ENCODE assay signal across 15 cellular contexts in the genomic region with DNA sequence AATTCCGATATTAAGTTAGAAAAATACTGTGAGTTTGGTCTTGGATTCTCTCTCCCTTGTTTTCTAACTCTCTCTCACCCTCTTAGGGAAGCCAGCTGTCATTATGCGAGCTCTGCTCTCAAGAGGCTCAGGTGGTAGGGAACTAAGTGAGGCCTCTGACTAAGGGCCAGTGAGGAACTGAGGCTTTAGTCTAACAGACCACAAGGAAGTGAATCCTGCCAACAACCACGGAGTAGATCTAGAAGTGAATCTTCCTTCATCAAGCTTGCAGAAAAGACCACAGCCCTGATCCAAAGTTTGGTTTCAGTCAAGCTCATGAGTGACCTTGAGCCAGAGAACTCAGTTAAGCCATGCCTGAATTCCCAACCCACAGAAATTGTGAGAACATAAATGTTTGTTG.
DNase-seq lines count a peak whose midpoint lies in the region; ATAC-seq and TF ChIP-seq lines count a peak whose summit lies in the region.
"Had no signal": no experiment of that assay in that cellular context is flagged by ENCODE, and none has a peak within 500 bp of the region (broad histone marks: within the 10 kb centered on the region; RNA-seq: fewer than 3 reads in every experiment).

No MANE protein-coding gene starts in this region.

- peak overlapping the region; percentile 99 for H3K27ac ChIP-seq in OCI-LY3 (ENCODE audit: low read length)
- H3K27ac ChIP-seq: A549, RWPE1, uterus had no signal

- H3K36me3 Mint-ChIP-seq in stimulated activated naive B cell treated with anti-CD40 and anti-IgM and Interleukin-4, amounts not matched to agents 10 μg/mL and 1 μg/mL and 100 μg/mL, for 72 hours, result no peaks in the 10 kb centered on the region
- no peaks in the 10 kb centered on the region for H3K36me3 Mint-ChIP-seq in activated T-helper 17 cell treated with anti-CD3 and anti-CD28 coated beads, Interleukin-2, amount 50 U/mL, for 72 hours (ENCODE audit: low read depth)
- no peaks in the 10 kb centered on the region for H3K36me3 Mint-ChIP-seq in T-helper 2 cell treated with Interferon-gamma antibody and Interleukin-4, amounts not matched to agents 5 μg/mL and 100 μg/mL, for 36 hours (ENCODE audit: low read depth)

- no peaks in the 10 kb centered on the region for H3K9me3 ChIP-seq in OCI-LY3 (ENCODE audit: insufficient read depth, low read length)
- H3K9me3 ChIP-seq: A549, Caco-2, uterus had no signal

- H4K20me1 ChIP-seq in OCI-LY3 (ENCODE audit: insufficient read depth, low read length), result no peaks in the 10 kb centered on the region

- no peaks in the 10 kb centered on the region for H3K27me3 ChIP-seq in OCI-LY3 (ENCODE audit: low read depth, low read length)
- H3K27me3 ChIP-seq: uterus had no signal

- TF ChIP-seq CTCF in OCI-LY3 (IDR thresholded peaks at IDR 0.05; ENCODE audit: low read depth, low read length), result no peak

- H3K4me3 ChIP-seq in OCI-LY3 (ENCODE audit: low read length), result peak overlapping the region; percentile 59
- H3K4me3 ChIP-seq: A549, uterus had no signal

- H3K36me3 ChIP-seq in OCI-LY3 (replicated peaks; ENCODE audit: low read depth, low read length), result peaks cover 7% of the 10 kb centered on the region
- H3K36me3 ChIP-seq: uterus had no signal

- peak overlapping the region; percentile 80 for H3K9ac ChIP-seq in OCI-LY3 (ENCODE audit: low read length)

- peak overlapping the region; percentile 81 for H3K4me2 ChIP-seq in OCI-LY3 (ENCODE audit: low read length)
- H3K4me2 ChIP-seq: A549 had no signal

- ATAC-seq in HG03066 (IDR thresholded peaks at IDR 0.05; ENCODE audit: low read depth, unreplicated experiment), result peak; percentile 59
- peak; percentile 60 to 86 for ATAC-seq in stimulated activated naive B cell treated with anti-CD40 and anti-IgM and Interleukin-4, amounts not matched to agents 10 μg/mL and 1 μg/mL and 100 μg/mL, for 72 hours (replicated peaks)
- no peak for ATAC-seq in activated T-helper 17 cell treated with anti-CD3 and anti-CD28 coated beads, Interleukin-2, amount 50 U/mL, for 72 hours (replicated peaks)
- ATAC-seq: A549; activated naive CD8-positive, alpha-beta T cell treated with anti-CD3 and anti-CD28 coated beads, Interleukin-2, amount 50 U/mL, for 24 hours had no signal

- peaks cover 7 to 8% of the 10 kb centered on the region in 2 donors for H3K9me3 Mint-ChIP-seq in stimulated activated naive B cell treated with anti-CD40 and anti-IgM and Interleukin-4, amounts not matched to agents 10 μg/mL and 1 μg/mL and 100 μg/mL, for 72 hours
- H3K9me3 Mint-ChIP-seq in activated T-helper 17 cell treated with anti-CD3 and anti-CD28 coated beads, Interleukin-2, amount 50 U/mL, for 72 hours, result peaks cover 7% of the 10 kb centered on the region
- H3K9me3 Mint-ChIP-seq in T-helper 2 cell treated with Interferon-gamma antibody and Interleukin-4, amounts not matched to agents 5 μg/mL and 100 μg/mL, for 36 hours, result no peaks in the 10 kb centered on the region

- no peaks in the 10 kb centered on the region for H3K4me1 Mint-ChIP-seq in stimulated activated naive B cell treated with anti-CD40 and anti-IgM and Interleukin-4, amounts not matched to agents 10 μg/mL and 1 μg/mL and 100 μg/mL, for 72 hours
- no peaks in the 10 kb centered on the region for H3K4me1 Mint-ChIP-seq in activated T-helper 17 cell treated with anti-CD3 and anti-CD28 coated beads, Interleukin-2, amount 50 U/mL, for 72 hours
- H3K4me1 Mint-ChIP-seq in T-helper 2 cell treated with Interferon-gamma antibody and Interleukin-4, amounts not matched to agents 5 μg/mL and 100 μg/mL, for 36 hours (ENCODE audit: low read depth), result no peaks in the 10 kb centered on the region
- H3K4me1 Mint-ChIP-seq: activated naive CD8-positive, alpha-beta T cell treated with anti-CD3 and anti-CD28 coated beads, Interleukin-2, amount 50 U/mL, for 24 hours had no signal

- no peak overlapping the region for H3K27ac Mint-ChIP-seq in stimulated activated naive B cell treated with anti-CD40 and anti-IgM and Interleukin-4, amounts not matched to agents 10 μg/mL and 1 μg/mL and 100 μg/mL, for 72 hours
- H3K27ac Mint-ChIP-seq in activated T-helper 17 cell treated with anti-CD3 and anti-CD28 coated beads, Interleukin-2, amount 50 U/mL, for 72 hours, result no peak overlapping the region
- H3K27ac Mint-ChIP-seq in T-helper 2 cell treated with Interferon-gamma antibody and Interleukin-4, amounts not matched to agents 5 μg/mL and 100 μg/mL, for 36 hours, result no peak overlapping the region
- H3K27ac Mint-ChIP-seq: activated naive CD8-positive, alpha-beta T cell treated with anti-CD3 and anti-CD28 coated beads, Interleukin-2, amount 50 U/mL, for 24 hours had no signal

- H3K4me3 Mint-ChIP-seq in stimulated activated naive B cell treated with anti-CD40 and anti-IgM and Interleukin-4, amounts not matched to agents 10 μg/mL and 1 μg/mL and 100 μg/mL, for 72 hours, result no peak overlapping the region
- H3K4me3 Mint-ChIP-seq in activated T-helper 17 cell treated with anti-CD3 and anti-CD28 coated beads, Interleukin-2, amount 50 U/mL, for 72 hours, result no peak overlapping the region
- H3K4me3 Mint-ChIP-seq in T-helper 2 cell treated with Interferon-gamma antibody and Interleukin-4, amounts not matched to agents 5 μg/mL and 100 μg/mL, for 36 hours, result no peak overlapping the region
- H3K4me3 Mint-ChIP-seq: activated naive CD8-positive, alpha-beta T cell treated with anti-CD3 and anti-CD28 coated beads, Interleukin-2, amount 50 U/mL, for 24 hours had no signal

- H3K4me1 ChIP-seq in OCI-LY3 (ENCODE audit: low read length), result peaks cover 39% of the 10 kb centered on the region
- H3K4me1 ChIP-seq: A549, Caco-2, uterus had no signal

- no peaks in the 10 kb centered on the region for H3K79me2 ChIP-seq in OCI-LY3 (ENCODE audit: low read length)

- DNase-seq in SKM-1 treated with dmso at 0.1 percent for 144 hours (lab: John Stamatoyannopoulos, UW; ENCODE audit: unreplicated experiment) (peak; percentile 45), SKM-1 (lab: John Stamatoyannopoulos, UW; ENCODE audit: unreplicated experiment) (no peak), NK-92 (lab: John Stamatoyannopoulos, UW; ENCODE audit: unreplicated experiment) (no peak)
- no peak for DNase-seq in stimulated activated naive B cell treated with anti-CD40 and anti-IgM and Interleukin-4, amounts not matched to agents 10 μg/mL and 1 μg/mL and 100 μg/mL, for 72 hours
- no peak for DNase-seq in T-helper 2 cell treated with Interferon-gamma antibody and Interleukin-4, amounts not matched to agents 5 μg/mL and 100 μg/mL, for 36 hours (ENCODE audit: low spot score)
- DNase-seq: activated naive CD8-positive, alpha-beta T cell treated with anti-CD3 and anti-CD28 coated beads, Interleukin-2, amount 50 U/mL, for 24 hours; Caco-2; KBM-7; NCI-H2081; uterus had no signal

- H2AFZ ChIP-seq in OCI-LY3 (ENCODE audit: low read depth, low read length), result no peak overlapping the region

- H3K27me3 Mint-ChIP-seq in stimulated activated naive B cell treated with anti-CD40 and anti-IgM and Interleukin-4, amounts not matched to agents 10 μg/mL and 1 μg/mL and 100 μg/mL, for 72 hours, result peaks cover 0 to 2% of the 10 kb centered on the region in 2 donors
- H3K27me3 Mint-ChIP-seq in activated T-helper 17 cell treated with anti-CD3 and anti-CD28 coated beads, Interleukin-2, amount 50 U/mL, for 72 hours, result no peaks in the 10 kb centered on the region
- no peaks in the 10 kb centered on the region for H3K27me3 Mint-ChIP-seq in T-helper 2 cell treated with Interferon-gamma antibody and Interleukin-4, amounts not matched to agents 5 μg/mL and 100 μg/mL, for 36 hours (ENCODE audit: low read depth)
- H3K27me3 Mint-ChIP-seq: activated naive CD8-positive, alpha-beta T cell treated with anti-CD3 and anti-CD28 coated beads, Interleukin-2, amount 50 U/mL, for 24 hours had no signal
